8 cellular contexts compared by ENCODE assay signal in genomic region chr1:207499573-207499972, GRCh38. TPM values are rescaled to one million over a fixed set of nuclear protein-coding genes. Genes with fewer than 3 reads are reported as not detected.
DNase-seq lines count a peak whose midpoint lies in the region; ATAC-seq, FAIRE-seq and TF ChIP-seq lines count a peak whose summit lies in the region.

No MANE protein-coding gene starts in this region.

- H3K27me3 ChIP-seq in OCI-LY1 (ENCODE audit: insufficient read depth, low read length) (no peaks in the 10 kb centered on the region), endothelial cell of umbilical vein (ENCODE audit: control insufficient read depth in 2 of 2, insufficient read depth in 2 of 2, low read length in 2 of 2) (peaks cover 47% of the 10 kb centered on the region in 2 experiments)

- H3K79me2 ChIP-seq in OCI-LY1 (ENCODE audit: insufficient read depth, low read length) (no peaks in the 10 kb centered on the region), endothelial cell of umbilical vein (ENCODE audit: control insufficient read depth, insufficient read depth, low read length) (no peaks in the 10 kb centered on the region)

- H3K4me1 ChIP-seq in OCI-LY1 (ENCODE audit: insufficient read depth, low read length, severe bottlenecking) (no peaks in the 10 kb centered on the region), endothelial cell of umbilical vein (ENCODE audit: control insufficient read depth, extremely low read depth, insufficient read depth, low read length) (peaks cover 4% of the 10 kb centered on the region)

- intact Hi-C loops in endothelial cell of umbilical vein (cut with micrococcal nuclease), result loop anchor here (1.0 to 5.0 kb wide), 11 partner anchors 95 to 767 kb away; no protein-coding TSS in a partner anchor

- H2AFZ ChIP-seq in OCI-LY1 (ENCODE audit: low read length) (no peak overlapping the region), endothelial cell of umbilical vein (ENCODE audit: low read depth, low read length) (no peak overlapping the region)

- POLR2A ChIA-PET in GM10248 (lab: Yijun Ruan, JAX), result interaction anchor here (1.2 kb wide), 1 partner anchor 98 kb away, joined by 3 read pairs; no protein-coding TSS in a partner anchor
- POLR2A ChIA-PET in endothelial cell of umbilical vein (lab: Charles Lee), result no interaction called here

- FAIRE-seq in endothelial cell of umbilical vein (lab: Jason Lieb, UNC), result peak; percentile 88

- no peaks in the 10 kb centered on the region for H4K20me1 ChIP-seq in OCI-LY1 (ENCODE audit: insufficient read depth, low read length)
- no peaks in the 10 kb centered on the region for H4K20me1 ChIP-seq in endothelial cell of umbilical vein (replicated peaks; ENCODE audit: control insufficient read depth, extremely low read depth, insufficient read depth, low read length)

- H3K4me3 ChIP-seq in Jurkat, Clone E6-1 (ENCODE audit: low read length), result no peak overlapping the region
- H3K4me3 ChIP-seq in OCI-LY1 (ENCODE audit: low read depth, low read length, poor library complexity, severe bottlenecking) (no peak overlapping the region), endothelial cell of umbilical vein (replicated peaks in 1 of 3; ENCODE audit: insufficient read depth in 1 of 3, low read depth in 1 of 3, low read length in 3 of 3) (no peak overlapping the region)

- no peaks in the 10 kb centered on the region for H3K9me2 ChIP-seq in OCI-LY1 (ENCODE audit: low read depth, low read length)

- no peaks in the 10 kb centered on the region for H3F3A ChIP-seq in OCI-LY1 (ENCODE audit: insufficient read depth, low read length)

- H3K9me3 ChIP-seq in OCI-LY1 (ENCODE audit: low read length) (no peaks in the 10 kb centered on the region), endothelial cell of umbilical vein (replicated peaks; ENCODE audit: control insufficient read depth, insufficient read depth, low read length) (no peaks in the 10 kb centered on the region)

- BruUV-seq in endothelial cell of umbilical vein (replicated peaks; lab: Mats Ljungman, UMichigan), result no TSS peak

- no peak for ATAC-seq in HG03045 (IDR thresholded peaks at IDR 0.05; ENCODE audit: unreplicated experiment)

- H3K9ac ChIP-seq in OCI-LY1 (ENCODE audit: low read length) (no peak overlapping the region), endothelial cell of umbilical vein (replicated peaks; ENCODE audit: extremely low read depth, insufficient read depth, low read length) (no peak overlapping the region)

- peak; percentile 46 for DNase-seq in GM10248 (ENCODE audit: extremely low spot score)
- peak; percentile 72 for DNase-seq in Jurkat, Clone E6-1 (ENCODE audit: low read depth, low spot score)
- DNase-seq in activated CD8-positive, alpha-beta memory T cell treated with anti-CD3 and anti-CD28 coated beads, Interleukin-2, amount 50 U/mL, for 1 hour (ENCODE audit: extremely low read depth), result peak; percentile 40
- peak; percentile 72 for DNase-seq in endothelial cell of umbilical vein (ENCODE audit: low read depth, low spot score)
- peak; percentile 75 for DNase-seq in mucosa of gallbladder (ENCODE audit: low spot score)
- peak; percentile 40 for DNase-seq in stimulated activated CD8-positive, alpha-beta memory T cell treated with anti-CD3 and anti-CD28 coated beads, Interleukin-7, amount 100 ng/mL, for 4 hours (ENCODE audit: low read depth in 2 of 2)

- dilution Hi-C loops in endothelial cell of umbilical vein (cut with MboI; ENCODE audit: extremely low pct_ligation_motif_present, low sequenced_read_pairs), result no loop called here

- CTCF ChIA-PET in GM10248 (lab: Yijun Ruan, JAX), result interaction anchor here (0.6 to 2.9 kb wide), 42 partner anchors 11 to 1636 kb away, joined by 3 to 25 read pairs (median 5); partner anchors contain the start of genes C4BPA, C4BPB, CD55 and CR2
- CTCF ChIA-PET in endothelial cell of umbilical vein (lab: Charles Lee), result interaction anchor here (0.5 to 3.4 kb wide), 26 partner anchors 11 to 871 kb away, joined by 3 to 35 read pairs (median 6); partner anchors contain the start of genes C4BPB, DYRK3 and PFKFB2

- TF ChIP-seq CTCF in GM10248 (IDR thresholded peaks at IDR 0.05; ENCODE audit: control extremely low read depth, extremely low read depth, low read depth, missing control alignments) (peak; percentile 82), OCI-LY1 (IDR thresholded peaks at IDR 0.05; ENCODE audit: low read length) (peak; percentile 80), endothelial cell of umbilical vein (IDR thresholded peaks at IDR 0.05; ENCODE audit: extremely low read depth in 1 of 2, insufficient read depth in 1 of 2, low read depth in 1 of 2, low read length in 2 of 2) (peak; percentile 61 to 69)

- H3K36me3 ChIP-seq in OCI-LY1 (ENCODE audit: insufficient read depth, low read length) (no peaks in the 10 kb centered on the region), endothelial cell of umbilical vein (ENCODE audit: control insufficient read depth in 2 of 2, extremely low read depth in 1 of 2, insufficient read depth in 2 of 2, low read length in 2 of 2) (no peaks in the 10 kb centered on the region)

- TF ChIP-seq POLR2A in endothelial cell of umbilical vein (IDR thresholded peaks at IDR 0.05; ENCODE audit: low read depth, low read length), result no peak

- H3K4me2 ChIP-seq in OCI-LY1 (ENCODE audit: low read length) (no peak overlapping the region), endothelial cell of umbilical vein (ENCODE audit: insufficient read depth, low read length) (no peak overlapping the region)

- H3K27ac ChIP-seq in OCI-LY1 (ENCODE audit: low read depth, low read length, poor library complexity, severe bottlenecking), result no peak overlapping the region
- no peak overlapping the region for H3K27ac ChIP-seq in endothelial cell of umbilical vein (ENCODE audit: insufficient read depth, low read depth, low read length)

- H3K9me1 ChIP-seq in endothelial cell of umbilical vein (replicated peaks; ENCODE audit: control insufficient read depth, extremely low read depth, insufficient read depth, low read length), result no peaks in the 10 kb centered on the region

TF ChIP-seq in endothelial cell of umbilical vein, 7 proteins besides CTCF, POLR2A, EP300 and RAD21:
- TF ChIP-seq, protein P1, sequence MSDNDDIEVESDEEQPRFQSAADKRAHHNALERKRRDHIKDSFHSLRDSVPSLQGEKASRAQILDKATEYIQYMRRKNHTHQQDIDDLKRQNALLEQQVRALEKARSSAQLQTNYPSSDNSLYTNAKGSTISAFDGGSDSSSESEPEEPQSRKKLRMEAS (IDR thresholded peaks at IDR 0.05; ENCODE audit: insufficient read depth, insufficient read length), result no peak
- TF ChIP-seq FOS (IDR thresholded peaks at IDR 0.05; ENCODE audit: borderline replicate concordance, insufficient read depth, low read length), result no peak
- no peak for TF ChIP-seq MYC (IDR thresholded peaks at IDR 0.05; ENCODE audit: low read depth, low read length)
- TF ChIP-seq GATA2 (IDR thresholded peaks at IDR 0.05; ENCODE audit: insufficient read depth, insufficient read length, low read depth, low read length), result no peak
- TF ChIP-seq EZH2 (IDR thresholded peaks at IDR 0.05; ENCODE audit: borderline replicate concordance, low read depth, low read length, severe bottlenecking), result no peak
- no peak for TF ChIP-seq POLR2AphosphoS5 (IDR thresholded peaks at IDR 0.05; ENCODE audit: insufficient read depth, low read depth, low read length)
- TF ChIP-seq JUN (IDR thresholded peaks at IDR 0.05; ENCODE audit: borderline replicate concordance, insufficient read depth, insufficient read length, low read depth), result no peak

RNA-seq across cellular contexts. Expression of gene CR1, which starts 3.6 kb away (rescaled TPM):
- polyA plus RNA-seq in Jurkat, Clone E6-1 (2012; ENCODE audit: insufficient read depth, insufficient read length), result not detected
- total RNA-seq in endothelial cell of umbilical vein (not detected in 2 replicates), mucosa of gallbladder (1.6 TPM)
- not detected in 2 replicates for polyA plus RNA-seq in endothelial cell of umbilical vein
- not detected in 2 replicates for polyA plus RNA-seq in endothelial cell of umbilical vein (2011; cell fraction: cytosol; rRNA removed)
- not detected in 2 replicates for polyA plus RNA-seq in endothelial cell of umbilical vein (2011; cell fraction: nucleus; rRNA removed)
- polyA plus RNA-seq in endothelial cell of umbilical vein (2012), result not detected in 2 replicates
- polyA minus RNA-seq in endothelial cell of umbilical vein, result not detected in 2 replicates
- polyA minus RNA-seq in endothelial cell of umbilical vein (2011; cell fraction: cytosol; rRNA and poly(A)+ RNA removed), result not detected
- polyA minus RNA-seq in endothelial cell of umbilical vein (2011; cell fraction: nucleus; rRNA and poly(A)+ RNA removed), result not detected in 2 replicates

RNA-seq across cellular contexts. Expression of gene CR2, which starts 45.4 kb away (rescaled TPM):
- polyA plus RNA-seq in Jurkat, Clone E6-1 (2012; ENCODE audit: insufficient read depth, insufficient read length), result 4.0 TPM
- not detected in 2 replicates for total RNA-seq in endothelial cell of umbilical vein
- not detected in 2 replicates for polyA plus RNA-seq in endothelial cell of umbilical vein
- polyA plus RNA-seq in endothelial cell of umbilical vein (2011; cell fraction: cytosol; rRNA removed), result not detected in 2 replicates
- not detected in 2 replicates for polyA plus RNA-seq in endothelial cell of umbilical vein (2011; cell fraction: nucleus; rRNA removed)
- polyA plus RNA-seq in endothelial cell of umbilical vein (2012), result not detected in 2 replicates
- polyA minus RNA-seq in endothelial cell of umbilical vein, result not detected in 2 replicates
- polyA minus RNA-seq in endothelial cell of umbilical vein (2011; cell fraction: cytosol; rRNA and poly(A)+ RNA removed), result not detected
- polyA minus RNA-seq in endothelial cell of umbilical vein (2011; cell fraction: nucleus; rRNA and poly(A)+ RNA removed), result not detected in 2 replicates
- total RNA-seq in mucosa of gallbladder, result 0.32 TPM
